In genomic region chr1:221712776-221713431, GRCh38 we compare ENCODE assay signal across 8 cellular contexts. TPM values are rescaled to one million over a fixed set of nuclear protein-coding genes. Genes with fewer than 3 reads are reported as not detected.
DNase-seq lines count a peak whose midpoint lies in the region; ATAC-seq and TF ChIP-seq lines count a peak whose summit lies in the region.

No MANE protein-coding gene starts in this region.

- DNase-seq in EL (peak; percentile 43), activated T-cell treated with anti-CD3 and anti-CD28 coated beads for 48 hours (ENCODE audit: low read depth) (peak; percentile 65), ovary (no peak), HUDEP-2 (lab: John Stamatoyannopoulos, UW; ENCODE audit: unreplicated experiment in 76 of 76) (no peak), NCI-H1105 treated with DMSO at 0.1 percent for 48 hours (lab: John Stamatoyannopoulos, UW) (no peak)
- peak; percentile 40 to 92 (median 86) for DNase-seq in naive thymus-derived CD8-positive, alpha-beta T cell

- ATAC-seq in GM21526 (IDR thresholded peaks at IDR 0.05; ENCODE audit: low FRiP score, unreplicated experiment): peak; percentile 61
- ATAC-seq in naive thymus-derived CD8-positive, alpha-beta T cell: peak; percentile 80 to 85

- peaks cover 0 to 22% (median 3%) of the 10 kb centered on the region in 5 donors for H3K27me3 Mint-ChIP-seq in naive thymus-derived CD8-positive, alpha-beta T cell

- POLR2A ChIA-PET in naive thymus-derived CD8-positive, alpha-beta T cell (lab: Charles Lee): interaction anchor here (1.2 to 2.5 kb wide), 2 partner anchors 29 to 66 kb away, joined by 4 to 35 read pairs; partner anchors contain the start of gene DUSP10

- no peaks in the 10 kb centered on the region for H3K36me3 ChIP-seq in KOPT-K1 (ENCODE audit: insufficient read depth, low read length)
- H3K36me3 ChIP-seq in ovary: no peaks in the 10 kb centered on the region

- peaks cover 0 to 2% (median 0%) of the 10 kb centered on the region in 3 donors for H3K36me3 Mint-ChIP-seq in naive thymus-derived CD8-positive, alpha-beta T cell

- intact Hi-C loops in ovary (cut with DNase I): no loop called here

- no peaks in the 10 kb centered on the region for H3K4me1 ChIP-seq in ovary (ENCODE audit: insufficient read depth)

- H3K9me3 ChIP-seq in KOPT-K1 (ENCODE audit: insufficient read depth, low read length, poor library complexity, severe bottlenecking): peaks cover 6% of the 10 kb centered on the region
- no peaks in the 10 kb centered on the region for H3K9me3 ChIP-seq in ovary

- peak overlapping the region; percentile 43 to 84 (median 75) for H3K4me3 Mint-ChIP-seq in naive thymus-derived CD8-positive, alpha-beta T cell

- WGBS in ovary, 3 donors: 90 to 91% (median 91%) methylated on average over 3 of the region's 3 CpGs

- H3K27me3 ChIP-seq in ovary: no peaks in the 10 kb centered on the region

- TF ChIP-seq EP300 in ovary (IDR thresholded peaks at IDR 0.05): no peak

- no peak overlapping the region for H3K4me3 ChIP-seq in ovary

- peak overlapping the region; percentile 48 for H3K27ac ChIP-seq in KOPT-K1 (ENCODE audit: low read depth, low read length, poor library complexity, severe bottlenecking)
- H3K27ac ChIP-seq in ovary: no peak overlapping the region

- H3K4me1 Mint-ChIP-seq in naive thymus-derived CD8-positive, alpha-beta T cell: peaks cover 28 to 93% (median 72%) of the 10 kb centered on the region in 4 donors

- TF ChIP-seq CTCF in ovary (IDR thresholded peaks at IDR 0.05): no peak

- H3K9me3 Mint-ChIP-seq in naive thymus-derived CD8-positive, alpha-beta T cell: no peaks in the 10 kb centered on the region

- H3K27ac Mint-ChIP-seq in naive thymus-derived CD8-positive, alpha-beta T cell: peak overlapping the region; percentile 76 to 96 (median 90)

- TF ChIP-seq POLR2A in ovary (IDR thresholded peaks at IDR 0.05): no peak

RNA-seq across cellular contexts. Expression of gene DUSP10, which starts 29.0 kb away (rescaled TPM):
- total RNA-seq in naive thymus-derived CD8-positive, alpha-beta T cell: 1 to 10 TPM; 2.7 to 4.2 TPM
- 1 to 10 TPM; 1.4 to 4.4 (median 2.5) TPM for polyA plus RNA-seq in naive thymus-derived CD8-positive, alpha-beta T cell
- 1 to 10 TPM in 6 of 7 donors, under 1 TPM in 1; 0.81 to 8.5 (median 2.0) TPM for total RNA-seq in ovary
- 1 to 10 TPM; 1.7 to 5.5 TPM for polyA plus RNA-seq in ovary

Comparison
In these comparisons a context has a peak if more than half of its experiments do, and no peak if none do; other contexts are left out.
1. DNase-seq: peak in EL (single experiment), activated T-cell treated with anti-CD3 and anti-CD28 coated beads for 48 hours (single experiment) and naive thymus-derived CD8-positive, alpha-beta T cell (10 of 10); none in ovary (0 of 5), HUDEP-2 (0 of 76) and NCI-H1105 treated with DMSO at 0.1 percent for 48 hours (single experiment).